In the genomic region with DNA sequence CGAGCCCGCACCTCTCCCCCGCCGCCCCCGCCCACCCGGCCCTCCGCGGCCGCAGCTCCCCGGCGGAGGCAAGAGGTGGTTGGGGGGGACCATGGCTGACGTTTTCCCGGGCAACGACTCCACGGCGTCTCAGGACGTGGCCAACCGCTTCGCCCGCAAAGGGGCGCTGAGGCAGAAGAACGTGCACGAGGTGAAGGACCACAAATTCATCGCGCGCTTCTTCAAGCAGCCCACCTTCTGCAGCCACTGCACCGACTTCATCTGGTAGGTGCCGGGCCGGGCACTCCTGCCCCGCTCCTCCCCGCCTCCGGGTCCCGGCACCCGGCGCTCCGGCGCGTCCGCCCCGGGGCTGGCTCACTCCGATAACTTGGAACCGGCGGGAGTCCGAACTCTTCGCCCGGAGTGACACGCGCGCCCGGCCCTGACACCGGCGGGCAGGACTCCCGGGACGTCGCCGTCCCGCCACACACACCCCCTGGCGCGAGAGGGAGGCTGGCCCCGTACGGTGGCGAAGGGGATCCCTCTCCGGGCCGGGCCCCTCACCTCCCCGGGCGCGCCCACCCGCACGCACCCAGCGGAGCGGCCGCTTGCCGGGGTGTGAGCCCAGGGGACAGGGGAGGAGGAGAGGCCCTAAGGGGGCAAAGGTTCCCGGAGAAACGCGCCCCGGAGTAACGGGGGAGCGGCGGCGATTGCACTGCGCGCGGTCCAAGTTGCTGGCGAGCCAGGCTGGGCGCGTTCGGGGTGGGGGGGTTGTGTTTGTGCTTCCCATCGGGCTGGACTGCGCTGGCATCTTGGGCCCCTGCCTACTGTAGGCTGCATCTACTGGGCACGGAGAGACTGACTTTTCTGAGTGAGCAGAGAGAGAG, we compare ENCODE assay signal across 1 cellular context.
TF ChIP-seq lines count a peak whose summit lies in the region.

No MANE protein-coding gene starts in this region.

TF ChIP-seq in HepG2, 621 proteins besides CTCF, POLR2A, EP300 and RAD21 (continued from another document):
- TF ChIP-seq ZFY (CRISPR knock-in tag; IDR thresholded peaks at IDR 0.05) (peak; percentile 60), UBTF (CRISPR knock-in tag; IDR thresholded peaks at IDR 0.05) (peak; percentile 98), ZNF790 (CRISPR knock-in tag; IDR thresholded peaks at IDR 0.05; ENCODE audit: borderline replicate concordance) (peak; percentile 61; the same call in 1 of the 2 replicates), ZNF547 (CRISPR knock-in tag; IDR thresholded peaks at IDR 0.05) (peak; percentile 71; the same call in 1 of the 2 replicates), TGIF2 (CRISPR knock-in tag; IDR thresholded peaks at IDR 0.05) (peak; percentile 24; the same call in 1 of the 2 replicates), NR2F1 (CRISPR knock-in tag; IDR thresholded peaks at IDR 0.05) (no peak), SRSF1 (optimal IDR thresholded peaks at IDR 0.05; ENCODE audit: low read depth, low read length) (peak; percentile 89), MTA1 (CRISPR knock-in tag; IDR thresholded peaks at IDR 0.05; ENCODE audit: borderline replicate concordance) (peak; percentile 93; the same call in 1 of the 2 replicates), ZBTB7B (CRISPR knock-in tag; IDR thresholded peaks at IDR 0.05) (peak; percentile 67; the same call in 1 of the 2 replicates), NKX3-1 (CRISPR knock-in tag; IDR thresholded peaks at IDR 0.05) (0 out of 2 replicates have a peak, but pooled peaks have one; percentile 6), CHD4 (IDR thresholded peaks at IDR 0.05; ENCODE audit: borderline replicate concordance, low read length) (no peak), KDM2A (CRISPR knock-in tag; IDR thresholded peaks at IDR 0.05; ENCODE audit: borderline replicate concordance, low read depth) (peak; percentile 51), ZFP82 (CRISPR knock-in tag; IDR thresholded peaks at IDR 0.05; ENCODE audit: borderline replicate concordance) (0 out of 2 replicates have a peak, but pooled peaks have one; percentile 65), ZNF292 (CRISPR knock-in tag; IDR thresholded peaks at IDR 0.05; ENCODE audit: borderline replicate concordance, low read depth) (peak; percentile 95; the same call in 1 of the 2 replicates)
- TF ChIP-seq, protein P1, sequence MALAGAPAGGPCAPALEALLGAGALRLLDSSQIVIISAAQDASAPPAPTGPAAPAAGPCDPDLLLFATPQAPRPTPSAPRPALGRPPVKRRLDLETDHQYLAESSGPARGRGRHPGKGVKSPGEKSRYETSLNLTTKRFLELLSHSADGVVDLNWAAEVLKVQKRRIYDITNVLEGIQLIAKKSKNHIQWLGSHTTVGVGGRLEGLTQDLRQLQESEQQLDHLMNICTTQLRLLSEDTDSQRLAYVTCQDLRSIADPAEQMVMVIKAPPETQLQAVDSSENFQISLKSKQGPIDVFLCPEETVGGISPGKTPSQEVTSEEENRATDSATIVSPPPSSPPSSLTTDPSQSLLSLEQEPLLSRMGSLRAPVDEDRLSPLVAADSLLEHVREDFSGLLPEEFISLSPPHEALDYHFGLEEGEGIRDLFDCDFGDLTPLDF (CRISPR knock-in tag; IDR thresholded peaks at IDR 0.05) = peak; percentile 60; the same call in 1 of the 2 replicates
- TF ChIP-seq, protein P2, sequence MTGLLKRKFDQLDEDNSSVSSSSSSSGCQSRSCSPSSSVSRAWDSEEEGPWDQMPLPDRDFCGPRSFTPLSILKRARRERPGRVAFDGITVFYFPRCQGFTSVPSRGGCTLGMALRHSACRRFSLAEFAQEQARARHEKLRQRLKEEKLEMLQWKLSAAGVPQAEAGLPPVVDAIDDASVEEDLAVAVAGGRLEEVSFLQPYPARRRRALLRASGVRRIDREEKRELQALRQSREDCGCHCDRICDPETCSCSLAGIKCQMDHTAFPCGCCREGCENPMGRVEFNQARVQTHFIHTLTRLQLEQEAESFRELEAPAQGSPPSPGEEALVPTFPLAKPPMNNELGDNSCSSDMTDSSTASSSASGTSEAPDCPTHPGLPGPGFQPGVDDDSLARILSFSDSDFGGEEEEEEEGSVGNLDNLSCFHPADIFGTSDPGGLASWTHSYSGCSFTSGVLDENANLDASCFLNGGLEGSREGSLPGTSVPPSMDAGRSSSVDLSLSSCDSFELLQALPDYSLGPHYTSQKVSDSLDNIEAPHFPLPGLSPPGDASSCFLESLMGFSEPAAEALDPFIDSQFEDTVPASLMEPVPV (CRISPR knock-in tag; IDR thresholded peaks at IDR 0.05) = peak; percentile 79; the same call in 1 of the 2 replicates
